In the genomic region with DNA sequence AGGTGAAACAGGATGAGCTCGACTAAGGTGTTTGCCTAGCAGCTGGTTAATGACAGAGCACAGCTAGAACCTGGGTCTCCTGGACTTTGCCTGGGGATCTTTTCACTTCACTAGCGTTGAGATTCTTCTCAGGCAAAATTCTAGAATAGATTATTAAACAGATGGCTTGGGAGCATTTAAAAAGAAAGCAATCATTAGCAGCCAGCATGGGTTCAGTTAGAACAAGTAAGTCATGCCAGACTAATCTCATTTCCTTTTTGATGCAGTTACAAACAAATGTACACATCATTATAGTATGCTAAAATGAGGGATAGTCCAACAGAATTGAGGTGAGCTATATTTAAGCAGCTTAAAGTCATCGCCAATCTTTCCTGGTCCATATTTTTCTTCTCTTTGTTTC, we compare ENCODE assay signal across 33 cellular contexts.
"Had no signal": no experiment of that assay in that cellular context is flagged by ENCODE, and none has a peak within 500 bp of the region (broad histone marks: within the 10 kb centered on the region; RNA-seq: fewer than 3 reads in every experiment).

No MANE protein-coding gene starts in this region.

- H3K4me3 ChIP-seq: ascending aorta, cardiac muscle cell had no signal

- H3K27me3 ChIP-seq: ascending aorta, cardiac muscle cell had no signal

- DNase-seq: activated B cell treated with CpG ODN at 0.5 μM for 24 hours; activated CD4-positive, alpha-beta memory T cell treated with anti-CD3 and anti-CD28 coated beads, Interleukin-2, amount 10 ng/mL, durations not matched to agents 7 days and 5 days; activated CD4-positive, alpha-beta T cell treated with anti-CD3 and anti-CD28 coated beads for 4 hours; activated CD4-positive, alpha-beta T cell treated with anti-CD3 and anti-CD28 coated beads, Interleukin-2, amount 10 ng/mL, durations not matched to agents 24 days and 14 days; activated CD4-positive, alpha-beta T cell treated with anti-CD3 and anti-CD28 coated beads, Interleukin-2, amount 50 U/mL, for 48 hours; activated CD4-positive, CD25-positive, alpha-beta regulatory T cell treated with anti-CD3 and anti-CD28 coated beads, Interleukin-2, amount 50 U/mL, for 72 hours; activated CD8-positive, alpha-beta memory T cell treated with anti-CD3 and anti-CD28 coated beads for 24 hours; activated CD8-positive, alpha-beta memory T cell treated with anti-CD3 and anti-CD28 coated beads, Interleukin-2, amount 10 ng/mL, durations not matched to agents 7 days and 5 days; activated CD8-positive, alpha-beta memory T cell treated with anti-CD3 and anti-CD28 coated beads, Interleukin-2, amount 50 U/mL, for 48 hours; activated CD8-positive, alpha-beta T cell treated with anti-CD3 and anti-CD28 coated beads, Interleukin-2, amount 10 ng/mL, durations not matched to agents 7 days and 5 days; activated effector memory CD4-positive, alpha-beta T cell treated with Interleukin-2 at 50 U/mL for 16 hours; activated gamma-delta T cell; activated naive CD4-positive, alpha-beta T cell treated with anti-CD3 and anti-CD28 coated beads, Interleukin-2, amount 10 ng/mL, durations not matched to agents 7 days and 5 days; activated naive CD4-positive, alpha-beta T cell treated with Interleukin-2 at 50 U/mL for 16 hours; activated naive CD8-positive, alpha-beta T cell treated with anti-CD3 and anti-CD28 coated beads, Interleukin-2, amount 10 ng/mL, durations not matched to agents 7 days and 5 days; activated naive CD8-positive, alpha-beta T cell treated with anti-CD3 and anti-CD28 coated beads, Interleukin-2, amount 50 U/mL, for 24 hours; activated T-cell treated with anti-CD3 and anti-CD28 coated beads, Interleukin-2, amount 50 U/mL, for 24 hours; activated T-cell treated with anti-CD3 and anti-CD28 coated beads, Interleukin-2, amount 50 U/mL, for 48 hours; amygdala; anterior cingulate cortex; T-cell; T-helper 17 cell had no signal

- H3K9me3 Mint-ChIP-seq: activated B cell treated with CpG ODN at 0.5 μM for 24 hours; activated CD4-positive, alpha-beta memory T cell treated with anti-CD3 and anti-CD28 coated beads, Interleukin-2, amount 10 ng/mL, durations not matched to agents 7 days and 5 days; activated CD4-positive, alpha-beta T cell treated with anti-CD3 and anti-CD28 coated beads, Interleukin-2, amount 10 ng/mL, durations not matched to agents 24 days and 14 days; activated naive CD4-positive, alpha-beta T cell treated with anti-CD3 and anti-CD28 coated beads, Interleukin-2, amount 10 ng/mL, durations not matched to agents 7 days and 5 days; activated naive CD4-positive, alpha-beta T cell treated with anti-CD3 and anti-CD28 coated beads, Interleukin-2, amount 50 U/mL, for 24 hours; activated naive CD8-positive, alpha-beta T cell treated with anti-CD3 and anti-CD28 coated beads, Interleukin-2, amount 10 ng/mL, durations not matched to agents 7 days and 5 days; activated naive CD8-positive, alpha-beta T cell treated with anti-CD3 and anti-CD28 coated beads, Interleukin-2, amount 50 U/mL, for 24 hours; activated T-cell treated with anti-CD3 and anti-CD28 coated beads, Interleukin-2, amount 50 U/mL, for 24 hours; activated T-helper 2 cell treated with anti-CD3 and anti-CD28 coated beads, Interferon-gamma antibody, Interleukin-2, Interleukin-4, amounts not matched to agents 10 μg/mL and 5 μg/mL and 100 μg/mL, durations not matched to agents 14 hours and 24 hours and 36 hours; brain; central memory CD8-positive, alpha-beta T cell; T-cell had no signal

- H3K27ac ChIP-seq: ascending aorta, cardiac muscle cell, VCaP had no signal

- H3K36me3 ChIP-seq: ascending aorta, cardiac muscle cell had no signal

- H3K9me3 ChIP-seq: ascending aorta had no signal

- ATAC-seq: activated CD8-positive, alpha-beta memory T cell treated with anti-CD3 and anti-CD28 coated beads, Interleukin-2, amount 10 ng/mL, durations not matched to agents 7 days and 5 days; activated CD8-positive, alpha-beta T cell treated with anti-CD3 and anti-CD28 coated beads, Interleukin-2, amount 10 ng/mL, durations not matched to agents 7 days and 5 days; activated naive CD8-positive, alpha-beta T cell treated with anti-CD3 and anti-CD28 coated beads, Interleukin-2, amount 50 U/mL, for 24 hours; T-cell; T-helper 17 cell had no signal

- H3K4me3 Mint-ChIP-seq: activated B cell treated with CpG ODN at 0.5 μM for 24 hours; activated CD4-positive, alpha-beta memory T cell treated with anti-CD3 and anti-CD28 coated beads, Interleukin-2, amount 10 ng/mL, durations not matched to agents 7 days and 5 days; activated CD4-positive, alpha-beta T cell treated with anti-CD3 and anti-CD28 coated beads, Interleukin-2, amount 10 ng/mL, durations not matched to agents 24 days and 14 days; activated CD8-positive, alpha-beta memory T cell treated with anti-CD3 and anti-CD28 coated beads, Interleukin-2, amount 10 ng/mL, durations not matched to agents 7 days and 5 days; activated CD8-positive, alpha-beta T cell treated with anti-CD3 and anti-CD28 coated beads, Interleukin-2, amount 10 ng/mL, durations not matched to agents 7 days and 5 days; activated naive CD4-positive, alpha-beta T cell treated with anti-CD3 and anti-CD28 coated beads, Interleukin-2, amount 10 ng/mL, durations not matched to agents 7 days and 5 days; activated naive CD4-positive, alpha-beta T cell treated with anti-CD3 and anti-CD28 coated beads, Interleukin-2, amount 50 U/mL, for 24 hours; activated naive CD8-positive, alpha-beta T cell; activated naive CD8-positive, alpha-beta T cell treated with anti-CD3 and anti-CD28 coated beads, Interleukin-2, amount 10 ng/mL, durations not matched to agents 7 days and 5 days; activated naive CD8-positive, alpha-beta T cell treated with anti-CD3 and anti-CD28 coated beads, Interleukin-2, amount 50 U/mL, for 24 hours; activated T-cell treated with anti-CD3 and anti-CD28 coated beads, Interleukin-2, amount 50 U/mL, for 24 hours; brain; central memory CD8-positive, alpha-beta T cell; T-cell; T-helper 17 cell had no signal

- H3K27ac Mint-ChIP-seq: activated B cell treated with CpG ODN at 0.5 μM for 24 hours; activated CD4-positive, alpha-beta memory T cell treated with anti-CD3 and anti-CD28 coated beads, Interleukin-2, amount 10 ng/mL, durations not matched to agents 7 days and 5 days; activated CD4-positive, alpha-beta T cell treated with anti-CD3 and anti-CD28 coated beads, Interleukin-2, amount 10 ng/mL, durations not matched to agents 24 days and 14 days; activated CD8-positive, alpha-beta memory T cell treated with anti-CD3 and anti-CD28 coated beads, Interleukin-2, amount 10 ng/mL, durations not matched to agents 7 days and 5 days; activated CD8-positive, alpha-beta T cell treated with anti-CD3 and anti-CD28 coated beads, Interleukin-2, amount 10 ng/mL, durations not matched to agents 7 days and 5 days; activated naive CD4-positive, alpha-beta T cell treated with anti-CD3 and anti-CD28 coated beads, Interleukin-2, amount 10 ng/mL, durations not matched to agents 7 days and 5 days; activated naive CD4-positive, alpha-beta T cell treated with anti-CD3 and anti-CD28 coated beads, Interleukin-2, amount 50 U/mL, for 24 hours; activated naive CD8-positive, alpha-beta T cell; activated naive CD8-positive, alpha-beta T cell treated with anti-CD3 and anti-CD28 coated beads, Interleukin-2, amount 10 ng/mL, durations not matched to agents 7 days and 5 days; activated naive CD8-positive, alpha-beta T cell treated with anti-CD3 and anti-CD28 coated beads, Interleukin-2, amount 50 U/mL, for 24 hours; activated T-cell treated with anti-CD3 and anti-CD28 coated beads, Interleukin-2, amount 50 U/mL, for 24 hours; activated T-helper 2 cell treated with anti-CD3 and anti-CD28 coated beads, Interferon-gamma antibody, Interleukin-2, Interleukin-4, amounts not matched to agents 10 μg/mL and 5 μg/mL and 100 μg/mL, durations not matched to agents 14 hours and 24 hours and 36 hours; T-cell; T-helper 17 cell had no signal

- H3K27me3 Mint-ChIP-seq: activated CD4-positive, alpha-beta memory T cell treated with anti-CD3 and anti-CD28 coated beads, Interleukin-2, amount 10 ng/mL, durations not matched to agents 7 days and 5 days; activated CD4-positive, alpha-beta T cell treated with anti-CD3 and anti-CD28 coated beads, Interleukin-2, amount 10 ng/mL, durations not matched to agents 24 days and 14 days; activated CD8-positive, alpha-beta memory T cell treated with anti-CD3 and anti-CD28 coated beads, Interleukin-2, amount 10 ng/mL, durations not matched to agents 7 days and 5 days; activated naive CD4-positive, alpha-beta T cell treated with anti-CD3 and anti-CD28 coated beads, Interleukin-2, amount 10 ng/mL, durations not matched to agents 7 days and 5 days; activated naive CD4-positive, alpha-beta T cell treated with anti-CD3 and anti-CD28 coated beads, Interleukin-2, amount 50 U/mL, for 24 hours; activated naive CD8-positive, alpha-beta T cell treated with anti-CD3 and anti-CD28 coated beads, Interleukin-2, amount 10 ng/mL, durations not matched to agents 7 days and 5 days; activated naive CD8-positive, alpha-beta T cell treated with anti-CD3 and anti-CD28 coated beads, Interleukin-2, amount 50 U/mL, for 24 hours; activated T-cell treated with anti-CD3 and anti-CD28 coated beads, Interleukin-2, amount 50 U/mL, for 24 hours; brain; central memory CD8-positive, alpha-beta T cell; T-cell; T-helper 17 cell had no signal

- H3K4me1 Mint-ChIP-seq: activated CD4-positive, alpha-beta memory T cell treated with anti-CD3 and anti-CD28 coated beads, Interleukin-2, amount 10 ng/mL, durations not matched to agents 7 days and 5 days; activated CD4-positive, alpha-beta T cell treated with anti-CD3 and anti-CD28 coated beads, Interleukin-2, amount 10 ng/mL, durations not matched to agents 24 days and 14 days; activated CD8-positive, alpha-beta memory T cell treated with anti-CD3 and anti-CD28 coated beads, Interleukin-2, amount 10 ng/mL, durations not matched to agents 7 days and 5 days; activated naive CD4-positive, alpha-beta T cell treated with anti-CD3 and anti-CD28 coated beads, Interleukin-2, amount 10 ng/mL, durations not matched to agents 7 days and 5 days; activated naive CD4-positive, alpha-beta T cell treated with anti-CD3 and anti-CD28 coated beads, Interleukin-2, amount 50 U/mL, for 24 hours; activated naive CD8-positive, alpha-beta T cell treated with anti-CD3 and anti-CD28 coated beads, Interleukin-2, amount 10 ng/mL, durations not matched to agents 7 days and 5 days; activated naive CD8-positive, alpha-beta T cell treated with anti-CD3 and anti-CD28 coated beads, Interleukin-2, amount 50 U/mL, for 24 hours; brain; central memory CD8-positive, alpha-beta T cell; T-cell; T-helper 17 cell had no signal

- H3K4me1 ChIP-seq: ascending aorta had no signal

- H3K36me3 Mint-ChIP-seq: activated CD8-positive, alpha-beta memory T cell treated with anti-CD3 and anti-CD28 coated beads, Interleukin-2, amount 10 ng/mL, durations not matched to agents 7 days and 5 days; activated naive CD4-positive, alpha-beta T cell treated with anti-CD3 and anti-CD28 coated beads, Interleukin-2, amount 10 ng/mL, durations not matched to agents 7 days and 5 days; activated naive CD4-positive, alpha-beta T cell treated with anti-CD3 and anti-CD28 coated beads, Interleukin-2, amount 50 U/mL, for 24 hours; activated naive CD8-positive, alpha-beta T cell; activated naive CD8-positive, alpha-beta T cell treated with anti-CD3 and anti-CD28 coated beads, Interleukin-2, amount 10 ng/mL, durations not matched to agents 7 days and 5 days; brain; T-cell had no signal

- FAIRE-seq: bronchial epithelial cell, colon, TTC549 had no signal
